13 cellular contexts compared by ENCODE assay signal in the genomic region with DNA sequence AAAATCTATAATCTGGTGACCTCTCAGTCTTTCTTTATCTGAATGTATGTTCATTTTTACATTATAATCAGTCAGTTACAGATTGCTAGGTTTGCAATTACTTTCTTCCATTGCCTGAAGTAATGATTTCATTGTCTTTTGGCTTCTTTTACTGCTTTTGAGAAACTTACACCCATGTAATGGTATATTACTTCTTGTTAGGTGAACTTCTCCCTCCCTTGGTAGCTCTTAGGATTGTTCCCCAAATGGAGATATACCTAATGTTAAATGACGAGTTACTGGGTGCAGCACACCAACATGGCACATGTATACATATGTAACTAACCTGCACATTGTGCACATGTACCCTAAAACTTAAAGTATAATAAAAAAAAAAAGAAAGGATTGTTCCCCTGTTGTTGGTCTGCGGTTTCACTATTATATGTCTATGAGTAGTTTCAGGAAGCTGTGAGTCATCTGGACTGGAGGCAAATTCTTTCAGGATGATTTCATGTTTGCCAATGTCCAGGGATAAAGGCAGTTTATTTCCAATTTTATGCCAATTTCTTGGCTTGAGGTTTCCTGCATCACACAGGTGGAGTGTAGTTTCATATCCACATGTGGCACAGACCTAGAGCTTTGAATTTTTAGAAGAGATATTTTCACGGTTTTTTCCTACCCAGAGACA. TPM values are rescaled to one million over a fixed set of nuclear protein-coding genes. Genes with fewer than 3 reads are reported as not detected.
DNase-seq lines count a peak whose midpoint lies in the region; ATAC-seq, FAIRE-seq and TF ChIP-seq lines count a peak whose summit lies in the region.
"Had no signal": no experiment of that assay in that cellular context is flagged by ENCODE, and none has a peak within 500 bp of the region (broad histone marks: within the 10 kb centered on the region; RNA-seq: fewer than 3 reads in every experiment).

No MANE protein-coding gene starts in this region.

- intact Hi-C loops in Right ventricle myocardium superior (cut with DNase I), result no loop called here

- peak; percentile 64 for DNase-seq in EH (ENCODE audit: low read depth)
- DNase-seq in RCC 7860 (ENCODE audit: low spot score), result peak; percentile 65
- DNase-seq in epidermal melanocyte (ENCODE audit: insufficient read length, low spot score), result peak; percentile 19
- no peak for DNase-seq in omental fat pad (ENCODE audit: low spot score)
- no peak for DNase-seq in Right ventricle myocardium superior
- no peak for DNase-seq in NCI-H187 (lab: John Stamatoyannopoulos, UW)
- no peak for DNase-seq in left lobe of liver (ENCODE audit: low spot score)
- DNase-seq: hippocampal formation, MM.1S, natural killer cell, NCI-H748 treated with DMSO at 0.1 percent for 48 hours had no signal

- FAIRE-seq in RCC 7860 (lab: Jason Lieb, UNC), result peak; percentile 94

- TF ChIP-seq CTCF in omental fat pad (IDR thresholded peaks at IDR 0.05), result no peak

- ATAC-seq in omental fat pad (ENCODE audit: low FRiP score) (peak; percentile 54), Right ventricle myocardium superior (ENCODE audit: poor library complexity) (no peak), GM18858 (IDR thresholded peaks at IDR 0.05; ENCODE audit: unreplicated experiment) (no peak), left lobe of liver (no peak)
- ATAC-seq: natural killer cell had no signal

RNA-seq across cellular contexts. Expression of gene SPANXC, which starts 21.8 kb away (rescaled TPM):
- total RNA-seq in omental fat pad (not detected), Right ventricle myocardium superior (not detected), left lobe of liver (not detected)
- total RNA-seq: cardiac septum, natural killer cell had no signal

RNA-seq across cellular contexts. Expression of gene LDOC1, which starts 43.5 kb away (rescaled TPM):
- total RNA-seq in omental fat pad (1 to 10 TPM; 5.2 to 9.8 (median 7.1) TPM), Right ventricle myocardium superior (3.4 TPM), left lobe of liver (2.0 TPM)

Comparison
In these comparisons a context has a peak if more than half of its experiments do, and no peak if none do; other contexts are left out.
1. DNase-seq: peak in EH (single experiment), RCC 7860 (single experiment) and epidermal melanocyte (single experiment); none in omental fat pad (single experiment), Right ventricle myocardium superior (single experiment), NCI-H187 (0 of 2) and left lobe of liver (single experiment).